ENCODE assay signal across 31 cellular contexts in the genomic region with DNA sequence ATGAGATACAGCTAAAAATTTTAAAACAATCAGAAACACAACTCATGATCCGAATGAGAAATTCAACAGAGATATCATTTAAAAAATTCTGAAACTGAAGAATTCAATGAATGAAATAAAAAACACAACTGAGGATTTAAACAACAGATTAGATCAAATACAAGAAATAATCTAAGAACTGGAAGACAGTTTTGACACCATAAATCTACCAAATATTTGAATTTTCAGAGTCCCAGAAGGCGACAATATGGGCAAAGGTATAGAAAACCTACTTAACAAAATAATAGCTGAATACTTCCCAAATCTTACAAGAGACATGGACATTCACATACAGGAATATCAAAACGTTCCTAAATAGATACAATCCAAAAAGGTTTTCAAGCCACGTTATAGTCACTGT.
"Had no signal": no experiment of that assay in that cellular context is flagged by ENCODE, and none has a peak within 500 bp of the region (broad histone marks: within the 10 kb centered on the region; RNA-seq: fewer than 3 reads in every experiment).

No MANE protein-coding gene starts in this region.

- H3K36me3 ChIP-seq: neutrophil, pancreas, prostate gland, spleen, suprapubic skin, transverse colon, upper lobe of right lung had no signal

- H3K27ac Mint-ChIP-seq: natural killer cell treated with Interleukin-12 subunit alpha and Interleukin-12 subunit beta and Interleukin-15 and Interleukin-18, amount 100 ng/mL, for 72 hours; nephron progenitor cell; stimulated activated memory B cell treated with anti-CD40 and anti-IgM and Interleukin-4, amounts not matched to agents 10 μg/mL and 1 μg/mL and 100 μg/mL, for 72 hours; stimulated activated naive CD8-positive, alpha-beta T cell treated with anti-CD3 and anti-CD28 coated beads, Interleukin-15, amount 100 ng/mL, for 72 hours; type B pancreatic cell had no signal

- H3K4me1 ChIP-seq: pancreas, prostate gland, spleen, suprapubic skin, testis, tibial artery, transverse colon, upper lobe of right lung, uterus had no signal

- FAIRE-seq: pancreas had no signal

- H3K27ac ChIP-seq: neutrophil, pancreas, prostate gland, skin epidermis, spleen, suprapubic skin, testis, tibial artery, transverse colon, upper lobe of right lung, uterus had no signal

- H3K27me3 Mint-ChIP-seq: naive thymus-derived CD8-positive, alpha-beta T cell; natural killer cell treated with Interleukin-12 subunit alpha and Interleukin-12 subunit beta and Interleukin-15 and Interleukin-18, amount 100 ng/mL, for 72 hours; stimulated activated memory B cell treated with anti-CD40 and anti-IgM and Interleukin-4, amounts not matched to agents 10 μg/mL and 1 μg/mL and 100 μg/mL, for 72 hours; stimulated activated naive CD8-positive, alpha-beta T cell treated with anti-CD3 and anti-CD28 coated beads, Interleukin-15, amount 100 ng/mL, for 72 hours; type B pancreatic cell had no signal

- H3K4me2 ChIP-seq: smooth muscle cell had no signal

- H3K4me3 Mint-ChIP-seq: naive thymus-derived CD8-positive, alpha-beta T cell; natural killer cell treated with Interleukin-12 subunit alpha and Interleukin-12 subunit beta and Interleukin-15 and Interleukin-18, amount 100 ng/mL, for 72 hours; nephron progenitor cell; neural crest cell; stimulated activated memory B cell treated with anti-CD40 and anti-IgM and Interleukin-4, amounts not matched to agents 10 μg/mL and 1 μg/mL and 100 μg/mL, for 72 hours; stimulated activated naive CD8-positive, alpha-beta T cell treated with anti-CD3 and anti-CD28 coated beads, Interleukin-15, amount 100 ng/mL, for 72 hours; type B pancreatic cell had no signal

- H3K9me3 ChIP-seq: prostate gland, testis had no signal

- ATAC-seq: naive thymus-derived CD8-positive, alpha-beta T cell; pancreas; right cardiac atrium; sciatic nerve; stimulated activated memory B cell treated with anti-CD40 and anti-IgM and Interleukin-4, amounts not matched to agents 10 μg/mL and 1 μg/mL and 100 μg/mL, for 72 hours; stimulated activated naive CD8-positive, alpha-beta T cell treated with anti-CD3 and anti-CD28 coated beads, Interleukin-15, amount 100 ng/mL, for 72 hours; stimulated activated naive CD8-positive, alpha-beta T cell treated with anti-CD3 and anti-CD28 coated beads, Interleukin-15, Interleukin-2, amounts not matched to agents 100 U/mL and 50 U/mL, for 24 hours had no signal

- H3K4me3 ChIP-seq: pancreas, prostate gland, skin epidermis, smooth muscle cell, spleen, suprapubic skin, testis, tibial artery, transverse colon, upper lobe of right lung, uterus had no signal

- H3K4me1 Mint-ChIP-seq: nephron progenitor cell; neural crest cell; stimulated activated naive CD8-positive, alpha-beta T cell treated with anti-CD3 and anti-CD28 coated beads, Interleukin-15, amount 100 ng/mL, for 72 hours had no signal

- DNase-seq: naive thymus-derived CD8-positive, alpha-beta T cell; nephron progenitor cell; nucleus accumbens; pancreas; retina; right cardiac atrium; spleen; stimulated activated CD4-positive, alpha-beta T cell treated with anti-CD3 and anti-CD28 coated beads, Interleukin-12 subunit alpha, Interleukin-12 subunit beta, amount 100 ng/mL, for 4 hours; stimulated activated CD4-positive, alpha-beta T cell treated with anti-CD3 and anti-CD28 coated beads, Interleukin-1b, Interleukin-23, amount 100 ng/mL, for 48 hours; stimulated activated CD4-positive, alpha-beta T cell treated with anti-CD3 and anti-CD28 coated beads, Interleukin-4, amount 100 ng/mL, for 1 hour; stimulated activated CD4-positive, alpha-beta T cell treated with anti-CD3 and anti-CD28 coated beads, Interleukin-4, amount 100 ng/mL, for 4 hours; stimulated activated CD8-positive, alpha-beta memory T cell treated with anti-CD3 and anti-CD28 coated beads, Interleukin-4, amount 100 ng/mL, for 48 hours; stimulated activated naive CD4-positive, alpha-beta T cell; stimulated activated naive CD8-positive, alpha-beta T cell treated with anti-CD3 and anti-CD28 coated beads, Interleukin-15, amount 100 ng/mL, for 72 hours; stimulated activated naive CD8-positive, alpha-beta T cell treated with anti-CD3 and anti-CD28 coated beads, Interleukin-15, Interleukin-2, amounts not matched to agents 100 U/mL and 50 U/mL, for 24 hours; substantia nigra; testis; tibial artery; transverse colon; upper lobe of right lung; uterus had no signal

- H3K27me3 ChIP-seq: neutrophil, pancreas, spleen, suprapubic skin, testis, tibial artery, transverse colon, upper lobe of right lung, uterus had no signal
